Comparison of ENCODE assay signal across 9 cellular contexts in the genomic region with DNA sequence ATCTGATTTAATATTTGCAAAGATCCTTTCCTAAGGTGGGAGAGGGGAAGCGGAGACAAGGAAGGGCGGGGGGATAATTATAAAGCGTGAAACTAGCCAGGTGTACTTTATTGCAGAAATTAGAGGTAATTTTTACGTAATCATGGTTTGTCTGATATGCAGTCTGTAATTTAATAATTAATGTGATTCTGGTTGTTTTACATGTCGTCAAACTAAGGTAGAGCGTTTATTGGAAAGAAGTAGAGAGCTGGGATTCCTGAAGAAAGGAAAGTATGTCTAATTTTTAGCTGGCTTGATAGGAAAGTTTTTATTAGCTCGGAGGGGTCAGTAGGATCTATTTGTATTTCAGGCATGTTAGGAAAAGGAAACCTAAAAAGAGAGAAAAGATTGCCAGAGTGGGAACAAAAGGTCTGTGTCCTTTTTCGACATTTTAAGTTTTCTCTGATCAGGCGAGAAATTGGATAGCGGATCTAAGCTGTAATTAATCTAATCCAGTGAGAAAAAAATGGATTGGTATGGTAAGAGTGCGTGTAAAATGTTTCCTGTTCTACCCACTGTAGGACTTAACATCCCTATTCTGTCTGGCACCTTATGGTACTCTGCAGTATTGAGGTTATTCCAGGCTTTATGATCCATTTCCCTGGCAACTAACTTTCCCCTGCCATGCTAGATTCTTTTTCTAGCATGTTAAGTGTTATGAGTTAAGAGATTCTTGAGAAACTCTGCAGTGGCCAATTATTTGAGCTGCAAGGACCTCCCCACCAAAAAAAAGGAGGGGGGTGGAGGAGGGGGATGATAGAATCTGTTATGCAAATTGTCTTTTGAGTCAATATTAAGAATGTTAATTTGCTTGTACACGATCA. TPM values are rescaled to one million over a fixed set of nuclear protein-coding genes. Genes with fewer than 3 reads are reported as not detected.
DNase-seq lines count a peak whose midpoint lies in the region; ATAC-seq and TF ChIP-seq lines count a peak whose summit lies in the region.
"Had no signal": no experiment of that assay in that cellular context is flagged by ENCODE, and none has a peak within 500 bp of the region (broad histone marks: within the 10 kb centered on the region; RNA-seq: fewer than 3 reads in every experiment).

No MANE protein-coding gene starts in this region.

- H3K4me1 ChIP-seq in BLaER1 treated with 17β-estradiol and CSF1 and Interleukin-3, amounts not matched to agents 10 nM and 100 nM = peaks cover 0 to 29% (median 16%) of the 10 kb centered on the region in 10 experiments; a peak in 11 of 20 replicates

- ATAC-seq in HG03378 (IDR thresholded peaks at IDR 0.05; ENCODE audit: unreplicated experiment) (no peak), GM19463 (IDR thresholded peaks at IDR 0.05; ENCODE audit: unreplicated experiment) (no peak), HG02588 (IDR thresholded peaks at IDR 0.05; ENCODE audit: unreplicated experiment) (no peak)

- DNase-seq in NCI-H526 treated with DMSO at 0.1 percent for 48 hours (lab: John Stamatoyannopoulos, UW) = peak; percentile 65
- DNase-seq in epithelial cell of esophagus (ENCODE audit: low read depth) = no peak
- no peak for DNase-seq in HK-2 (ENCODE audit: unreplicated experiment)
- DNase-seq: hippocampal formation had no signal

- peak overlapping the region in 7 of 11 experiments; percentile 73 to 81 (median 76); a peak in 7 of 22 replicates for H3K9ac ChIP-seq in BLaER1 treated with 17β-estradiol and CSF1 and Interleukin-3, amounts not matched to agents 10 nM and 100 nM
- peak overlapping the region; percentile 74 for H3K9ac ChIP-seq in neural cell (ENCODE audit: low read length)

- no peak overlapping the region for H2AFZ ChIP-seq in neural cell (ENCODE audit: low read depth, low read length)

- H3K27ac ChIP-seq in BLaER1 treated with 17β-estradiol and CSF1 and Interleukin-3, amounts not matched to agents 10 nM and 100 nM = no peak overlapping the region
- H3K27ac ChIP-seq in neural cell (ENCODE audit: low read length) = peak overlapping the region; percentile 42

- no peaks in the 10 kb centered on the region for H3K9me3 ChIP-seq in BLaER1 treated with 17β-estradiol and CSF1 and Interleukin-3, amounts not matched to agents 10 nM and 100 nM (replicated peaks in 1 of 11)
- H3K9me3 ChIP-seq in neural cell (ENCODE audit: low read length) = no peaks in the 10 kb centered on the region

- TF ChIP-seq EP300 in neural cell (conservative IDR thresholded peaks at IDR 0.05; ENCODE audit: poor library complexity, severe bottlenecking) = no peak

- peak overlapping the region; percentile 73 to 85 (median 77) for H3K4me3 ChIP-seq in BLaER1 treated with 17β-estradiol and CSF1 and Interleukin-3, amounts not matched to agents 10 nM and 100 nM
- H3K4me3 ChIP-seq in epithelial cell of esophagus (ENCODE audit: low read length) (peak overlapping the region; percentile 56), neural cell (ENCODE audit: low read length) (peak overlapping the region; percentile 71)

- peak overlapping the region; percentile 78 to 99 (median 95) for H3K4me2 ChIP-seq in BLaER1 treated with 17β-estradiol and CSF1 and Interleukin-3, amounts not matched to agents 10 nM and 100 nM
- H3K4me2 ChIP-seq in neural cell (ENCODE audit: low read length) = peak overlapping the region; percentile 96

- H3F3A ChIP-seq in neural cell (ENCODE audit: insufficient read depth, low read length, poor library complexity, severe bottlenecking) = no peaks in the 10 kb centered on the region

- TF ChIP-seq CTCF in epithelial cell of esophagus (IDR thresholded peaks at IDR 0.05; ENCODE audit: insufficient read depth, low read depth, low read length, missing control alignments) = no peak
- TF ChIP-seq CTCF in neural cell (IDR thresholded peaks at IDR 0.05; ENCODE audit: poor library complexity, severe bottlenecking) = no peak

- peaks cover 0 to 10% (median 0%) of the 10 kb centered on the region in 11 experiments; a peak in 3 of 22 replicates for H4K20me1 ChIP-seq in BLaER1 treated with 17β-estradiol and CSF1 and Interleukin-3, amounts not matched to agents 10 nM and 100 nM
- H4K20me1 ChIP-seq in neural cell (ENCODE audit: insufficient read depth) = no peaks in the 10 kb centered on the region

- H3K9me2 ChIP-seq in neural cell (ENCODE audit: insufficient read depth, low read length) = no peaks in the 10 kb centered on the region

- peaks cover 54% of the 10 kb centered on the region for H3K79me2 ChIP-seq in neural cell (replicated peaks; ENCODE audit: insufficient read depth, low read length)

- H3K36me3 ChIP-seq in BLaER1 treated with 17β-estradiol and CSF1 and Interleukin-3, amounts not matched to agents 10 nM and 100 nM = no peaks in the 10 kb centered on the region
- no peaks in the 10 kb centered on the region for H3K36me3 ChIP-seq in neural cell (ENCODE audit: insufficient read depth, low read length)

- peak; percentile 19 for TF ChIP-seq RAD21 in neural cell (conservative IDR thresholded peaks at IDR 0.05)

- peaks cover 46 to 64% (median 58%) of the 10 kb centered on the region in 11 experiments for H3K27me3 ChIP-seq in BLaER1 treated with 17β-estradiol and CSF1 and Interleukin-3, amounts not matched to agents 10 nM and 100 nM
- no peaks in the 10 kb centered on the region for H3K27me3 ChIP-seq in neural cell (ENCODE audit: insufficient read depth, low read depth, low read length)

TF ChIP-seq in neural cell, 6 proteins besides CTCF, POLR2A, EP300 and RAD21:
- TF ChIP-seq POLR2AphosphoS5 (IDR thresholded peaks at IDR 0.05) = no peak
- peak; percentile 16 for TF ChIP-seq MXI1 (conservative IDR thresholded peaks at IDR 0.05; ENCODE audit: poor library complexity, severe bottlenecking)
TF ChIP-seq in neural cell: peak in this region for 1.

RNA-seq across cellular contexts. Expression of gene CELF2, which starts 1.4 kb away (rescaled TPM):
- polyA plus RNA-seq in neural cell = 49.9 and 55.5 TPM in 2 replicates
- 142 and 166 TPM in 2 replicates for polyA minus RNA-seq in neural cell
